In genomic region chr10:113958631-113959382, GRCh38 we compare ENCODE assay signal across 8 cellular contexts.
DNase-seq lines count a peak whose midpoint lies in the region; ATAC-seq and TF ChIP-seq lines count a peak whose summit lies in the region.

No MANE protein-coding gene starts in this region.

- no peak overlapping the region for H3K4me3 ChIP-seq in esophagus squamous epithelium
- no peak overlapping the region for H3K4me3 ChIP-seq in osteoblast (ENCODE audit: insufficient read depth, low read length)

- H3K79me2 ChIP-seq in osteoblast (ENCODE audit: insufficient read depth, low read length): no peaks in the 10 kb centered on the region

- no peaks in the 10 kb centered on the region for H3K36me3 ChIP-seq in esophagus squamous epithelium
- no peaks in the 10 kb centered on the region for H3K36me3 ChIP-seq in osteoblast (ENCODE audit: insufficient read depth, low read length)

- peak overlapping the region; percentile 9 to 68 (median 57) for H3K27ac ChIP-seq in esophagus squamous epithelium
- H3K27ac ChIP-seq in osteoblast (ENCODE audit: low read depth, low read length): peak overlapping the region; percentile 26

- no peaks in the 10 kb centered on the region for H3K27me3 ChIP-seq in esophagus squamous epithelium
- no peaks in the 10 kb centered on the region for H3K27me3 ChIP-seq in osteoblast (ENCODE audit: insufficient read depth, low read length)

- H2AFZ ChIP-seq in osteoblast (ENCODE audit: low read length): no peak overlapping the region

- no peaks in the 10 kb centered on the region for H4K20me1 ChIP-seq in osteoblast (ENCODE audit: insufficient read depth, low read length)

- H3K4me2 ChIP-seq in osteoblast (ENCODE audit: insufficient read depth, low read length): no peak overlapping the region

- WGBS in esophagus squamous epithelium, 2 donors: 54 to 55% methylated on average over 6 to 10 of the region's 11 CpGs

- DNase-seq in ACHN (peak; percentile 94), RPMI7951 (ENCODE audit: low read depth) (peak; percentile 89), esophagus squamous epithelium (lab: John Stamatoyannopoulos, UW) (no peak), osteoblast (ENCODE audit: insufficient read length, low spot score, missing footprints) (peak; percentile 94), G401 (ENCODE audit: low spot score) (no peak), D341Med (ENCODE audit: low spot score) (no peak), NCI-H2171 treated with DMSO at 0.1 percent for 48 hours (lab: John Stamatoyannopoulos, UW) (no peak)

- H3K9me3 ChIP-seq in esophagus squamous epithelium: no peaks in the 10 kb centered on the region
- no peaks in the 10 kb centered on the region for H3K9me3 ChIP-seq in osteoblast (ENCODE audit: low read depth, low read length)

- intact Hi-C loops in esophagus squamous epithelium (cut with DNase I): no loop called here

- TF ChIP-seq POLR2A in esophagus squamous epithelium (IDR thresholded peaks at IDR 0.05): no peak

- ATAC-seq in GM21723 (IDR thresholded peaks at IDR 0.05; ENCODE audit: unreplicated experiment): peak; percentile 2

- TF ChIP-seq CTCF in esophagus squamous epithelium (IDR thresholded peaks at IDR 0.05) (no peak), osteoblast (IDR thresholded peaks at IDR 0.05; ENCODE audit: extremely low read depth, low read depth, low read length) (no peak)

- in situ Hi-C loops in ACHN (cut with HindIII; ENCODE audit: low pct_ligation_motif_present, low pct_unique_long_range_greater_than_20kb, low sequenced_read_pairs): no loop called here
- in situ Hi-C loops in G401 (cut with HindIII; ENCODE audit: low sequenced_read_pairs): no loop called here

- H3K4me1 ChIP-seq in esophagus squamous epithelium (peaks cover 11 to 64% (median 36%) of the 10 kb centered on the region in 3 donors), osteoblast (ENCODE audit: insufficient read depth, low read length) (peaks cover 22% of the 10 kb centered on the region)

Comparison
In these comparisons a context has a peak if more than half of its experiments do, and no peak if none do; other contexts are left out.
1. DNase-seq: peak in ACHN (single experiment), RPMI7951 (single experiment) and osteoblast (single experiment); none in esophagus squamous epithelium (single experiment), G401 (single experiment), D341Med (single experiment) and NCI-H2171 treated with DMSO at 0.1 percent for 48 hours (single experiment).